In genomic region chr11:85947431-85948272, GRCh38 we compare ENCODE assay signal across 8 cellular contexts.
DNase-seq lines count a peak whose midpoint lies in the region; ATAC-seq and TF ChIP-seq lines count a peak whose summit lies in the region.

No MANE protein-coding gene starts in this region.

- H3K9me3 ChIP-seq in right cardiac atrium (ENCODE audit: control insufficient read depth, low read length) = no peaks in the 10 kb centered on the region

- TF ChIP-seq CTCF in GM12865 (IDR thresholded peaks at IDR 0.05; ENCODE audit: insufficient read depth, low read depth, low read length, missing control alignments) = no peak

- WGBS in right cardiac atrium = 23% methylated on average over 5 of the region's 5 CpGs

- peak overlapping the region; percentile 93 for H3K27ac Mint-ChIP-seq in activated T-helper 1 cell treated with anti-CD3 and anti-CD28 coated beads, Interleukin-12 subunit alpha, Interleukin-12 subunit beta, Interleukin-2, Interleukin-4 antibody, amounts not matched to agents 30 ng/mL and 10 ng/mL and 1 ng/mL, durations not matched to agents 14 hours and 24 hours and 36 hours
- peak overlapping the region; percentile 95 for H3K27ac Mint-ChIP-seq in stimulated activated effector memory CD8-positive, alpha-beta T cell treated with anti-CD3 and anti-CD28 coated beads, Interleukin-12 subunit alpha, Interleukin-12 subunit beta, amount 100 ng/mL, for 72 hours

- H3K4me3 ChIP-seq in GM12865 (ENCODE audit: low read depth, low read length) (no peak overlapping the region), right cardiac atrium (ENCODE audit: low read length) (no peak overlapping the region)

- H3K4me1 Mint-ChIP-seq in activated T-helper 1 cell treated with anti-CD3 and anti-CD28 coated beads, Interleukin-12 subunit alpha, Interleukin-12 subunit beta, Interleukin-2, Interleukin-4 antibody, amounts not matched to agents 30 ng/mL and 10 ng/mL and 1 ng/mL, durations not matched to agents 14 hours and 24 hours and 36 hours (ENCODE audit: low read depth) = peaks cover 60% of the 10 kb centered on the region
- peaks cover 47% of the 10 kb centered on the region for H3K4me1 Mint-ChIP-seq in stimulated activated effector memory CD8-positive, alpha-beta T cell treated with anti-CD3 and anti-CD28 coated beads, Interleukin-12 subunit alpha, Interleukin-12 subunit beta, amount 100 ng/mL, for 72 hours

- peaks cover 32% of the 10 kb centered on the region for H3K9me3 Mint-ChIP-seq in activated T-helper 1 cell treated with anti-CD3 and anti-CD28 coated beads, Interleukin-12 subunit alpha, Interleukin-12 subunit beta, Interleukin-2, Interleukin-4 antibody, amounts not matched to agents 30 ng/mL and 10 ng/mL and 1 ng/mL, durations not matched to agents 14 hours and 24 hours and 36 hours
- peaks cover 12% of the 10 kb centered on the region for H3K9me3 Mint-ChIP-seq in stimulated activated effector memory CD8-positive, alpha-beta T cell treated with anti-CD3 and anti-CD28 coated beads, Interleukin-12 subunit alpha, Interleukin-12 subunit beta, amount 100 ng/mL, for 72 hours

- H3K27me3 Mint-ChIP-seq in activated T-helper 1 cell treated with anti-CD3 and anti-CD28 coated beads, Interleukin-12 subunit alpha, Interleukin-12 subunit beta, Interleukin-2, Interleukin-4 antibody, amounts not matched to agents 30 ng/mL and 10 ng/mL and 1 ng/mL, durations not matched to agents 14 hours and 24 hours and 36 hours (ENCODE audit: insufficient read depth) = no peaks in the 10 kb centered on the region

- H3K4me3 Mint-ChIP-seq in activated T-helper 1 cell treated with anti-CD3 and anti-CD28 coated beads, Interleukin-12 subunit alpha, Interleukin-12 subunit beta, Interleukin-2, Interleukin-4 antibody, amounts not matched to agents 30 ng/mL and 10 ng/mL and 1 ng/mL, durations not matched to agents 14 hours and 24 hours and 36 hours = peak overlapping the region; percentile 7
- H3K4me3 Mint-ChIP-seq in stimulated activated effector memory CD8-positive, alpha-beta T cell treated with anti-CD3 and anti-CD28 coated beads, Interleukin-12 subunit alpha, Interleukin-12 subunit beta, amount 100 ng/mL, for 72 hours = peak overlapping the region; percentile 62

- H3K27me3 ChIP-seq in right cardiac atrium (ENCODE audit: control insufficient read depth, insufficient read depth) = no peaks in the 10 kb centered on the region

- H3K4me1 ChIP-seq in right cardiac atrium (ENCODE audit: control insufficient read depth, insufficient read depth, low read length) = peaks cover 7% of the 10 kb centered on the region

- ATAC-seq in HG02981 (IDR thresholded peaks at IDR 0.05; ENCODE audit: unreplicated experiment) (peak; percentile 38), right cardiac atrium (peak; percentile 75 to 80)
- ATAC-seq in stimulated activated effector memory CD8-positive, alpha-beta T cell treated with anti-CD3 and anti-CD28 coated beads, Interleukin-12 subunit alpha, Interleukin-12 subunit beta, amount 100 ng/mL, for 72 hours = peak; percentile 90

- peaks cover 28% of the 10 kb centered on the region for H3K36me3 Mint-ChIP-seq in activated T-helper 1 cell treated with anti-CD3 and anti-CD28 coated beads, Interleukin-12 subunit alpha, Interleukin-12 subunit beta, Interleukin-2, Interleukin-4 antibody, amounts not matched to agents 30 ng/mL and 10 ng/mL and 1 ng/mL, durations not matched to agents 14 hours and 24 hours and 36 hours (ENCODE audit: low read depth)
- peaks cover 62% of the 10 kb centered on the region for H3K36me3 Mint-ChIP-seq in stimulated activated effector memory CD8-positive, alpha-beta T cell treated with anti-CD3 and anti-CD28 coated beads, Interleukin-12 subunit alpha, Interleukin-12 subunit beta, amount 100 ng/mL, for 72 hours

- peak; percentile 50 for DNase-seq in GM12865 (ENCODE audit: low read depth)
- peak; percentile 6 for DNase-seq in activated T-helper 1 cell treated with anti-CD3 and anti-CD28 coated beads, Interleukin-12 subunit alpha, Interleukin-12 subunit beta, Interleukin-2, Interleukin-4 antibody, amounts not matched to agents 30 ng/mL and 10 ng/mL and 1 ng/mL, durations not matched to agents 14 hours and 24 hours and 36 hours (ENCODE audit: low spot score)
- no peak for DNase-seq in right cardiac atrium
- peak in 1 of 2 donors; percentile 74 for DNase-seq in stimulated activated effector memory CD8-positive, alpha-beta T cell treated with anti-CD3 and anti-CD28 coated beads, Interleukin-12 subunit alpha, Interleukin-12 subunit beta, amount 100 ng/mL, for 72 hours (ENCODE audit: low spot score in 2 of 2)
- DNase-seq in NCI-H1092 treated with DMSO at 0.1 percent for 48 hours (lab: John Stamatoyannopoulos, UW) = no peak
- no peak for DNase-seq in ecto neural progenitor cell (ENCODE audit: low spot score)
- no peak for DNase-seq in NCI-H1694 treated with DMSO at 0.1 percent for 48 hours (lab: John Stamatoyannopoulos, UW)

- intact Hi-C loops in activated T-helper 1 cell treated with anti-CD3 and anti-CD28 coated beads, Interleukin-12 subunit alpha, Interleukin-12 subunit beta, Interleukin-2, Interleukin-4 antibody, amounts not matched to agents 30 ng/mL and 10 ng/mL and 1 ng/mL, durations not matched to agents 14 hours and 24 hours and 36 hours (cut with micrococcal nuclease) = loop anchor here (1.0 to 5.0 kb wide), 18 partner anchors 8 to 859 kb away; partner anchors contain the start of genes CREBZF and EED
- intact Hi-C loops in right cardiac atrium (cut with DNase I) = loop anchor here in 2 of 4 donors (10.0 kb wide), 2 partner anchors 67 to 267 kb away; no protein-coding TSS in a partner anchor

- H3K27ac ChIP-seq in right cardiac atrium (ENCODE audit: low read length) = peak overlapping the region; percentile 77

Comparison
In these comparisons a context has a peak if more than half of its experiments do, and no peak if none do; other contexts are left out.
1. DNase-seq: peak in GM12865 (single experiment) and activated T-helper 1 cell treated with anti-CD3 and anti-CD28 coated beads, Interleukin-12 subunit alpha, Interleukin-12 subunit beta, Interleukin-2, Interleukin-4 antibody, amounts not matched to agents 30 ng/mL and 10 ng/mL and 1 ng/mL, durations not matched to agents 14 hours and 24 hours and 36 hours (single experiment); none in right cardiac atrium (0 of 3), NCI-H1092 treated with DMSO at 0.1 percent for 48 hours (single experiment), ecto neural progenitor cell (single experiment) and NCI-H1694 treated with DMSO at 0.1 percent for 48 hours (single experiment).
2. ATAC-seq: peak in every context shown above with its lines; median percentile 90 in stimulated activated effector memory CD8-positive, alpha-beta T cell treated with anti-CD3 and anti-CD28 coated beads, Interleukin-12 subunit alpha, Interleukin-12 subunit beta, amount 100 ng/mL, for 72 hours; 78 in right cardiac atrium; 38 in HG02981.